In genomic region chr12:121702944-121703343, GRCh38 we compare ENCODE assay signal across 22 cellular contexts. TPM values are rescaled to one million over a fixed set of nuclear protein-coding genes. Genes with fewer than 3 reads are reported as not detected.
A peak's percentile ranks its signal among the peaks of the same experiment; 100 is the strongest.
DNase-seq lines count a peak whose midpoint lies in the region; ATAC-seq, FAIRE-seq and TF ChIP-seq lines count a peak whose summit lies in the region.
"Had no signal": no experiment of that assay in that cellular context is flagged by ENCODE, and none has a peak within 500 bp of the region (broad histone marks: within the 10 kb centered on the region; RNA-seq: fewer than 3 reads in every experiment).

No MANE protein-coding gene starts in this region.

- no peak overlapping the region for H2BK12ac ChIP-seq in H1 (ENCODE audit: low read depth, low read length)
- peak overlapping the region; percentile 33 for H2BK12ac ChIP-seq in neuronal stem cell (ENCODE audit: low read length)

- H3K14ac ChIP-seq in H1 (ENCODE audit: insufficient read length), result no peak overlapping the region
- no peak overlapping the region for H3K14ac ChIP-seq in neuronal stem cell (ENCODE audit: low read length)

- H3K27me3 ChIP-seq in H1 (replicated peaks in 1 of 4; ENCODE audit: control insufficient read depth in 3 of 4, extremely low read depth in 1 of 4, insufficient read depth in 3 of 4, low read length in 3 of 4) (no peaks in the 10 kb centered on the region), neuronal stem cell (ENCODE audit: control insufficient read depth in 3 of 3, insufficient read depth in 3 of 3, low read depth in 1 of 3, low read length in 3 of 3) (no peaks in the 10 kb centered on the region), upper lobe of left lung (no peaks in the 10 kb centered on the region)
- H3K27me3 ChIP-seq: BE2C had no signal

- TF ChIP-seq EP300 in H1 (IDR thresholded peaks at IDR 0.05; ENCODE audit: borderline replicate concordance in 1 of 2, low read depth in 2 of 2, low read length in 2 of 2) (no peak), upper lobe of left lung (IDR thresholded peaks at IDR 0.05) (no peak)

- H3K9me3 Mint-ChIP-seq in glutamatergic neuron (ENCODE audit: unreplicated experiment), result no peaks in the 10 kb centered on the region
- H3K9me3 Mint-ChIP-seq: CD4-positive, alpha-beta T cell had no signal

- no peaks in the 10 kb centered on the region for H3K4me1 ChIP-seq in H1 (replicated peaks in 1 of 4; ENCODE audit: control insufficient read depth in 3 of 4, insufficient read depth in 4 of 4, low read length in 3 of 4)
- H3K4me1 ChIP-seq in neuronal stem cell (ENCODE audit: control insufficient read depth in 2 of 2, insufficient read depth in 1 of 2, low read depth in 1 of 2, low read length in 2 of 2), result no peaks in the 10 kb centered on the region
- peaks cover 0 to 16% (median 0%) of the 10 kb centered on the region in 4 donors for H3K4me1 ChIP-seq in upper lobe of left lung
- H3K4me1 ChIP-seq: BE2C, Caco-2 had no signal

- CTCF ChIA-PET in H1 (lab: Charles Lee; ENCODE audit: partially characterized antibody), result interaction anchor here (1.0 to 3.6 kb wide), 3 partner anchors 9 to 70 kb away, joined by 3 to 18 read pairs (median 16); partner anchors contain the start of gene TMEM120B

- H3K4me3 Mint-ChIP-seq in glutamatergic neuron (ENCODE audit: unreplicated experiment), result peak overlapping the region; percentile 38
- H3K4me3 Mint-ChIP-seq: CD4-positive, alpha-beta T cell had no signal

- TF ChIP-seq POLR2A in H1 (IDR thresholded peaks at IDR 0.05; ENCODE audit: control extremely low read depth in 1 of 2, low read depth in 2 of 2, low read length in 2 of 2), result no peak
- TF ChIP-seq POLR2A in upper lobe of left lung (IDR thresholded peaks at IDR 0.05), result no peak

- H4K20me1 ChIP-seq in H1 (replicated peaks in 1 of 2; ENCODE audit: control insufficient read depth in 1 of 2, insufficient read depth in 2 of 2, low read length in 2 of 2), result no peaks in the 10 kb centered on the region

- DNase-seq in H1 (ENCODE audit: low read depth in 1 of 2, low spot score in 2 of 2), result no peak
- DNase-seq in glutamatergic neuron, result no peak
- no peak for DNase-seq in neuronal stem cell (ENCODE audit: low spot score)
- DNase-seq in upper lobe of left lung, result no peak
- DNase-seq in NCI-H187 treated with DMSO at 0.1 percent for 48 hours (lab: John Stamatoyannopoulos, UW), result no peak
- DNase-seq in NK-92 (lab: John Stamatoyannopoulos, UW; ENCODE audit: unreplicated experiment), result no peak
- DNase-seq: ACHN; BE2C; Caco-2; CD4-positive, alpha-beta T cell; GM23248; HCEC 1CT; IMR-90 had no signal

- H4K91ac ChIP-seq in H1 (replicated peaks; ENCODE audit: insufficient read length, low read length) (no peak overlapping the region), neuronal stem cell (ENCODE audit: low read depth, low read length, poor library complexity) (no peak overlapping the region)

- no peak overlapping the region for H3K18ac ChIP-seq in H1 (ENCODE audit: extremely low read depth, low read length)
- no peak overlapping the region for H3K18ac ChIP-seq in neuronal stem cell (ENCODE audit: low read length)

- H3K56ac ChIP-seq in H1 (replicated peaks; ENCODE audit: insufficient read length, low read depth, low read length), result no peak overlapping the region

- H3K4me3 ChIP-seq in H1 (ENCODE audit: extremely low read depth in 1 of 4, insufficient read depth in 2 of 4, low read depth in 3 of 4, low read length in 4 of 4) (no peak overlapping the region), neuronal stem cell (ENCODE audit: low read length in 2 of 2) (no peak overlapping the region), upper lobe of left lung (no peak overlapping the region)
- H3K4me3 ChIP-seq: GM23248 had no signal

- H2BK5ac ChIP-seq in H1 (ENCODE audit: low read depth, low read length), result no peak overlapping the region
- no peak overlapping the region for H2BK5ac ChIP-seq in neuronal stem cell (ENCODE audit: low read length)

- H3K4me1 Mint-ChIP-seq in glutamatergic neuron (ENCODE audit: low read depth, unreplicated experiment), result no peaks in the 10 kb centered on the region

- ATAC-seq in upper lobe of left lung (ENCODE audit: low FRiP score in 2 of 2) (no peak), HG02610 (IDR thresholded peaks at IDR 0.05; ENCODE audit: unreplicated experiment) (no peak)

- H3K9me3 ChIP-seq in H1 (ENCODE audit: insufficient read depth in 2 of 2, low read depth in 1 of 2, low read length in 1 of 2) (no peaks in the 10 kb centered on the region), neuronal stem cell (replicated peaks in 1 of 2; ENCODE audit: control insufficient read depth in 2 of 2, insufficient read depth in 1 of 2, low read depth in 1 of 2, low read length in 2 of 2) (no peaks in the 10 kb centered on the region), upper lobe of left lung (no peaks in the 10 kb centered on the region)
- H3K9me3 ChIP-seq: BE2C, Caco-2 had no signal

- no peaks in the 10 kb centered on the region for H3K79me1 ChIP-seq in H1 (ENCODE audit: low read depth, low read length)
- no peaks in the 10 kb centered on the region for H3K79me1 ChIP-seq in neuronal stem cell (ENCODE audit: low read depth, low read length)

- H3K23me2 ChIP-seq in H1 (ENCODE audit: low read depth, low read length), result no peaks in the 10 kb centered on the region; the same call in 1 of the 2 replicates

- no peak overlapping the region for H4K5ac ChIP-seq in H1 (ENCODE audit: insufficient read length, low read depth, low read length)

- peak overlapping the region; percentile 21 for H3K4ac ChIP-seq in H1 (replicated peaks; ENCODE audit: insufficient read length, low read depth, low read length)
- no peak overlapping the region for H3K4ac ChIP-seq in neuronal stem cell (ENCODE audit: low read length)

- H3K27ac ChIP-seq in H1 (ENCODE audit: low read depth, low read length) (no peak overlapping the region), neuronal stem cell (replicated peaks; ENCODE audit: low read length) (no peak overlapping the region), upper lobe of left lung (peak overlapping the region in 3 of 4 donors; percentile 64 to 83 (median 78))
- H3K27ac ChIP-seq: C4-2B, GM23248 had no signal

- H3K23ac ChIP-seq in H1 (ENCODE audit: insufficient read length), result no peak overlapping the region
- H3K23ac ChIP-seq in neuronal stem cell (ENCODE audit: low read depth, low read length, poor library complexity), result no peak overlapping the region

- H2BK120ac ChIP-seq in H1 (replicated peaks; ENCODE audit: low read depth, low read length) (no peak overlapping the region), neuronal stem cell (ENCODE audit: low read depth, low read length) (no peak overlapping the region)

- H2AK5ac ChIP-seq in H1 (ENCODE audit: low read depth, low read length) (no peak overlapping the region), neuronal stem cell (ENCODE audit: low read depth, low read length) (peak overlapping the region; percentile 13)

- H3K4me2 ChIP-seq in H1 (ENCODE audit: insufficient read depth in 1 of 2, low read depth in 2 of 2, low read length in 2 of 2), result no peak overlapping the region
- H3K4me2 ChIP-seq in neuronal stem cell (ENCODE audit: insufficient read depth, low read length, poor library complexity, severe bottlenecking), result no peak overlapping the region

- POLR2A ChIA-PET in H1 (lab: Charles Lee; ENCODE audit: partially characterized antibody), result interaction anchor here (0.6 to 0.7 kb wide), 2 partner anchors 13 to 101 kb away, joined by 3 read pairs; no protein-coding TSS in a partner anchor

- no peak for TF ChIP-seq CTCF in H1 (IDR thresholded peaks at IDR 0.05; ENCODE audit: control extremely low read depth in 1 of 3, insufficient read depth in 1 of 3, low read depth in 1 of 3, low read length in 3 of 3)
- TF ChIP-seq CTCF in glutamatergic neuron (IDR thresholded peaks at IDR 0.05; ENCODE audit: partially characterized antibody, unreplicated experiment), result no peak
- no peak for TF ChIP-seq CTCF in upper lobe of left lung (IDR thresholded peaks at IDR 0.05)

- FAIRE-seq in H1 (lab: Jason Lieb, UNC), result no peak
- FAIRE-seq: A204.1, D721Med, G401.6, GM12892, GM18507, H54, HTR-8/SVneo had no signal

- H3K9ac ChIP-seq in H1 (replicated peaks in 1 of 4; ENCODE audit: extremely low read depth in 1 of 4, low read depth in 3 of 4, low read length in 3 of 4) (no peak overlapping the region), neuronal stem cell (ENCODE audit: low read depth, low read length, poor library complexity) (no peak overlapping the region)
- H3K9ac ChIP-seq: GM23248 had no signal

- H4K8ac ChIP-seq in H1 (ENCODE audit: extremely low read depth, insufficient read depth, low read length), result no peak overlapping the region; the same call in 1 of the 2 replicates
- no peak overlapping the region for H4K8ac ChIP-seq in neuronal stem cell (ENCODE audit: low read depth, low read length)

- no peaks in the 10 kb centered on the region for H3K79me2 ChIP-seq in H1 (ENCODE audit: control insufficient read depth in 1 of 2, insufficient read depth in 2 of 2, low read length in 2 of 2)

- no peak overlapping the region for H3K27ac Mint-ChIP-seq in glutamatergic neuron (ENCODE audit: unreplicated experiment)
- H3K27ac Mint-ChIP-seq: CD4-positive, alpha-beta T cell had no signal

- H3K36me3 ChIP-seq in H1 (ENCODE audit: control insufficient read depth in 2 of 4, insufficient read depth in 4 of 4, low read length in 3 of 4) (no peaks in the 10 kb centered on the region), neuronal stem cell (replicated peaks in 1 of 2; ENCODE audit: control insufficient read depth in 2 of 2, insufficient read depth in 2 of 2, low read length in 2 of 2) (no peaks in the 10 kb centered on the region), upper lobe of left lung (no peaks in the 10 kb centered on the region)
- H3K36me3 ChIP-seq: BE2C had no signal

- 95% methylated on average over 6 of the region's 6 CpGs; no CpG with 5 or more reads in 1 of the 2 experiments for WGBS in H1 (ENCODE audit: extremely low coverage in 1 of 2, insufficient coverage in 1 of 2, insufficient read length in 1 of 2, insufficient replicate concordance in 2 of 2, low coverage in 1 of 2, low lambda C conversion rate in 2 of 2, missing lambda C conversion rate in 1 of 2), 2 experiments
- no CpG with 5 or more reads among the region's 6 CpGs for WGBS in neuronal stem cell (ENCODE audit: extremely low coverage in 2 of 2, insufficient read length in 2 of 2, insufficient replicate concordance in 1 of 2), 2 donors
- 78 to 83% methylated on average over 6 of the region's 6 CpGs for WGBS in upper lobe of left lung, 2 donors

- H2BK20ac ChIP-seq in H1 (ENCODE audit: low read length), result no peak overlapping the region

- no peak overlapping the region for H2BK15ac ChIP-seq in H1 (ENCODE audit: low read length)
- no peak overlapping the region for H2BK15ac ChIP-seq in neuronal stem cell (ENCODE audit: low read length)

- H3K27me3 Mint-ChIP-seq in glutamatergic neuron (ENCODE audit: unreplicated experiment), result peaks cover 6% of the 10 kb centered on the region
- H3K27me3 Mint-ChIP-seq: CD4-positive, alpha-beta T cell had no signal

- H2AFZ ChIP-seq in H1 (ENCODE audit: low read length) (no peak overlapping the region), neuronal stem cell (ENCODE audit: low read length) (no peak overlapping the region)
- H2AFZ ChIP-seq: GM23248 had no signal

- TF ChIP-seq RAD21 in H1 (IDR thresholded peaks at IDR 0.05 in 1 of 2, conservative IDR thresholded peaks at IDR 0.05 in 1 of 2; ENCODE audit: low read depth in 2 of 2, low read length in 2 of 2), result no peak

- H3K36me3 Mint-ChIP-seq in glutamatergic neuron (ENCODE audit: unreplicated experiment), result no peaks in the 10 kb centered on the region

RNA-seq across cellular contexts. Expression of gene TMEM120B, which starts 9.6 kb away (rescaled TPM):
- 26.0 and 29.1 TPM in 2 replicates for total RNA-seq in H1 (2021; fragmentation: NEBNext Ultra II Directional; extraction: Animal tissue kit (Norgen Biotek cat#: 25700))
- polyA plus RNA-seq in H1 (2011; rRNA removed), result 22.0 and 31.2 TPM in 2 replicates
- 21.3 TPM for polyA plus RNA-seq in H1 (2011; cell fraction: cytosol; rRNA removed)
- polyA plus RNA-seq in H1 (2011; cell fraction: nucleus; rRNA removed), result 90.2 TPM
- polyA plus RNA-seq in H1 (2012, experiment 1 of 2), result 15.8 to 21.0 TPM (median 18.0 TPM) in 4 replicates
- polyA plus RNA-seq in H1 (2012, experiment 2 of 2), result 11.9 TPM
- polyA plus RNA-seq in H1 (2013, experiment 1 of 2), result 31.3 TPM
- polyA plus RNA-seq in H1 (2013, experiment 2 of 2), result 29.9 TPM
- 35.4 and 36.4 TPM in 2 replicates for polyA minus RNA-seq in H1 (2011; rRNA and poly(A)+ RNA removed)
- 16.7 TPM for polyA minus RNA-seq in H1 (2011; cell fraction: cytosol; rRNA and poly(A)+ RNA removed)
- 25.9 TPM for polyA minus RNA-seq in H1 (2011; cell fraction: nucleus; rRNA and poly(A)+ RNA removed)
- total RNA-seq in glutamatergic neuron (ENCODE audit: unreplicated experiment), result 205 TPM
- 11.1 TPM for polyA plus RNA-seq in neuronal stem cell (2013, experiment 1 of 2)
- 11.1 TPM for polyA plus RNA-seq in neuronal stem cell (2013, experiment 2 of 2)
- 10 to 100 TPM in 5 of 6 donors, 1 to 10 TPM in 1; 8.9 to 23.0 (median 14.2) TPM for total RNA-seq in upper lobe of left lung

RNA-seq across cellular contexts. Expression of gene MORN3, which starts 33.5 kb away (rescaled TPM):
- total RNA-seq in H1 (2021; fragmentation: NEBNext Ultra II Directional; extraction: Animal tissue kit (Norgen Biotek cat#: 25700)), result 0.34 and 0.93 TPM in 2 replicates
- 0.22 and 0.39 TPM in 2 replicates for polyA plus RNA-seq in H1 (2011; rRNA removed)
- polyA plus RNA-seq in H1 (2011; cell fraction: cytosol; rRNA removed), result 0.87 TPM
- 0.20 TPM for polyA plus RNA-seq in H1 (2011; cell fraction: nucleus; rRNA removed)
- polyA plus RNA-seq in H1 (2012, experiment 1 of 2), result 0.51 to 0.70 TPM (median 0.66 TPM) in 4 replicates
- 0.18 TPM for polyA plus RNA-seq in H1 (2012, experiment 2 of 2)
- 0.47 TPM for polyA plus RNA-seq in H1 (2013, experiment 1 of 2)
- polyA plus RNA-seq in H1 (2013, experiment 2 of 2), result 0.61 TPM
- 0.10 and 0.44 TPM in 2 replicates for polyA minus RNA-seq in H1 (2011; rRNA and poly(A)+ RNA removed)
- not detected for polyA minus RNA-seq in H1 (2011; cell fraction: cytosol; rRNA and poly(A)+ RNA removed)
- not detected for polyA minus RNA-seq in H1 (2011; cell fraction: nucleus; rRNA and poly(A)+ RNA removed)
- total RNA-seq in glutamatergic neuron (ENCODE audit: unreplicated experiment), result 1.2 TPM
- polyA plus RNA-seq in neuronal stem cell (2013, experiment 1 of 2), result 1.1 TPM
- 0.91 TPM for polyA plus RNA-seq in neuronal stem cell (2013, experiment 2 of 2)
- total RNA-seq in upper lobe of left lung, result 1 to 10 TPM in 5 of 6 donors, under 1 TPM in 1; 0.69 to 5.6 (median 1.2) TPM
- total RNA-seq: GM23248 had no signal

Comparison
In these comparisons a context has a peak if more than half of its experiments do, and no peak if none do; other contexts are left out.
1. H3K27ac ChIP-seq: peak in upper lobe of left lung (3 of 4); none in H1 (single experiment) and neuronal stem cell (single experiment).